ENCODE assay signal across 25 cellular contexts in the genomic region with DNA sequence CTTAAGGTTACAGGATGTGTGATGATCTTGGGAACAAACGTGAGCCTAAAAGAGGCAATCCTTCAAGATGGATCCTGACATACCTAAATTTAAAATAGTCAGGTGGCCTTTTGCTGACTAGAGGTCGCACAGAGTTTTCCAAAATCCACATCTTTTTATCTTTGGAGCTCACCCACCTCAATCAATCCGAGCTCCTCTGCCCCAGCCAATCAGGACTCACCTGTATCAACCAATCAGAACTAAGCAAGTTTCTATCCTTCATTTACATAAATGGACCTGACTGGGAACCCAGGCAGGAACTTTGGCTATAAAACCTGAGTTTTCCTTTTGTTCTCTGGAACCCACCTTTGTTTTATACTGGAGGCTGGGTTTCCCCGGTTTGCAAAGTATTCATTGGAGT.
"Had no signal": no experiment of that assay in that cellular context is flagged by ENCODE, and none has a peak within 500 bp of the region (broad histone marks: within the 10 kb centered on the region; RNA-seq: fewer than 3 reads in every experiment).

No MANE protein-coding gene starts in this region.

- H3K4me3 Mint-ChIP-seq: activated naive CD4-positive, alpha-beta T cell treated with anti-CD3 and anti-CD28 coated beads for 36 hours; activated naive CD8-positive, alpha-beta T cell treated with anti-CD3 and anti-CD28 coated beads, Interleukin-2, amount 10 ng/mL, durations not matched to agents 7 days and 5 days; activated T-helper 1 cell treated with anti-CD3 and anti-CD28 coated beads, Interleukin-12 subunit alpha, Interleukin-12 subunit beta, Interleukin-2, Interleukin-4 antibody, amounts not matched to agents 30 ng/mL and 10 ng/mL and 1 ng/mL, durations not matched to agents 14 hours and 24 hours and 36 hours; dendritic cell treated with granulocyte-macrophage colony-stimulating factor and Interleukin-4, amounts not matched to agents 40 ng/mL and 50 ng/mL, for 4 days; nephron; stimulated activated naive B cell treated with anti-CD40 and anti-IgM and Interleukin-4, amounts not matched to agents 10 μg/mL and 1 μg/mL and 100 μg/mL, for 72 hours had no signal

- H3K27ac ChIP-seq: ascending aorta, epithelial cell of prostate, esophagus squamous epithelium, left lung, lower lobe of right lung, ovary, prostate gland, stomach, tibial artery, upper lobe of right lung had no signal

- H3K27ac Mint-ChIP-seq: activated naive CD4-positive, alpha-beta T cell treated with anti-CD3 and anti-CD28 coated beads for 36 hours; activated naive CD8-positive, alpha-beta T cell treated with anti-CD3 and anti-CD28 coated beads, Interleukin-2, amount 10 ng/mL, durations not matched to agents 7 days and 5 days; activated T-helper 1 cell treated with anti-CD3 and anti-CD28 coated beads, Interleukin-12 subunit alpha, Interleukin-12 subunit beta, Interleukin-2, Interleukin-4 antibody, amounts not matched to agents 30 ng/mL and 10 ng/mL and 1 ng/mL, durations not matched to agents 14 hours and 24 hours and 36 hours; dendritic cell treated with granulocyte-macrophage colony-stimulating factor and Interleukin-4, amounts not matched to agents 40 ng/mL and 50 ng/mL, for 4 days; nephron; stimulated activated naive B cell treated with anti-CD40 and anti-IgM and Interleukin-4, amounts not matched to agents 10 μg/mL and 1 μg/mL and 100 μg/mL, for 72 hours had no signal

- ATAC-seq: left lung; lower lobe of right lung; stimulated activated naive B cell treated with anti-CD40 and anti-IgM and Interleukin-4, amounts not matched to agents 10 μg/mL and 1 μg/mL and 100 μg/mL, for 72 hours; upper lobe of right lung had no signal

- H3K9me3 Mint-ChIP-seq: activated naive CD4-positive, alpha-beta T cell treated with anti-CD3 and anti-CD28 coated beads for 36 hours; activated naive CD8-positive, alpha-beta T cell treated with anti-CD3 and anti-CD28 coated beads, Interleukin-2, amount 10 ng/mL, durations not matched to agents 7 days and 5 days; activated T-helper 1 cell treated with anti-CD3 and anti-CD28 coated beads, Interleukin-12 subunit alpha, Interleukin-12 subunit beta, Interleukin-2, Interleukin-4 antibody, amounts not matched to agents 30 ng/mL and 10 ng/mL and 1 ng/mL, durations not matched to agents 14 hours and 24 hours and 36 hours; dendritic cell treated with granulocyte-macrophage colony-stimulating factor and Interleukin-4, amounts not matched to agents 40 ng/mL and 50 ng/mL, for 4 days; nephron; stimulated activated naive B cell treated with anti-CD40 and anti-IgM and Interleukin-4, amounts not matched to agents 10 μg/mL and 1 μg/mL and 100 μg/mL, for 72 hours had no signal

- H3K9me3 ChIP-seq: ascending aorta, esophagus squamous epithelium, left lung, lower lobe of right lung, ovary, prostate gland, stomach, tibial artery, upper lobe of right lung had no signal

- H3K4me3 ChIP-seq: ascending aorta, esophagus squamous epithelium, left lung, lower lobe of right lung, ovary, prostate gland, stomach, tibial artery, upper lobe of right lung had no signal

- H3K27me3 Mint-ChIP-seq: activated naive CD8-positive, alpha-beta T cell treated with anti-CD3 and anti-CD28 coated beads, Interleukin-2, amount 10 ng/mL, durations not matched to agents 7 days and 5 days; dendritic cell treated with granulocyte-macrophage colony-stimulating factor and Interleukin-4, amounts not matched to agents 40 ng/mL and 50 ng/mL, for 4 days; stimulated activated naive B cell treated with anti-CD40 and anti-IgM and Interleukin-4, amounts not matched to agents 10 μg/mL and 1 μg/mL and 100 μg/mL, for 72 hours had no signal

- FAIRE-seq: islet of Langerhans had no signal

- DNase-seq: activated CD4-positive, alpha-beta T cell treated with anti-CD3 and anti-CD28 coated beads for 48 hours; activated CD4-positive, alpha-beta T cell treated with anti-CD3 and anti-CD28 coated beads, Interleukin-2, amount 50 U/mL, for 48 hours; activated CD8-positive, alpha-beta memory T cell treated with anti-CD3 and anti-CD28 coated beads for 24 hours; activated effector memory CD4-positive, alpha-beta T cell treated with anti-CD3 and anti-CD28 coated beads, Interleukin-2, amount 50 U/mL, for 16 hours; activated naive CD4-positive, alpha-beta T cell treated with anti-CD3 and anti-CD28 coated beads for 36 hours; activated naive CD8-positive, alpha-beta T cell treated with anti-CD3 and anti-CD28 coated beads, Interleukin-2, amount 10 ng/mL, durations not matched to agents 7 days and 5 days; caudate nucleus; esophagus squamous epithelium; foreskin melanocyte; left lung; lower lobe of right lung; ovary; stimulated activated CD4-positive, alpha-beta T cell treated with anti-CD3 and anti-CD28 coated beads, Interleukin-15, amount 100 ng/mL, for 24 hours; stimulated activated CD4-positive, alpha-beta T cell treated with anti-CD3 and anti-CD28 coated beads, Interleukin-2, amount 100 ng/mL, for 24 hours; stimulated activated naive B cell treated with anti-CD40 and anti-IgM and Interleukin-4, amounts not matched to agents 10 μg/mL and 1 μg/mL and 100 μg/mL, for 72 hours; stomach; tibial artery; upper lobe of right lung had no signal

- H3K4me1 ChIP-seq: ascending aorta, esophagus squamous epithelium, left lung, lower lobe of right lung, prostate gland, tibial artery, upper lobe of right lung had no signal

- H3K27me3 ChIP-seq: ascending aorta, esophagus squamous epithelium, left lung, ovary, stomach, tibial artery, upper lobe of right lung had no signal

- H3K36me3 ChIP-seq: ovary, prostate gland had no signal
